In the genomic region with DNA sequence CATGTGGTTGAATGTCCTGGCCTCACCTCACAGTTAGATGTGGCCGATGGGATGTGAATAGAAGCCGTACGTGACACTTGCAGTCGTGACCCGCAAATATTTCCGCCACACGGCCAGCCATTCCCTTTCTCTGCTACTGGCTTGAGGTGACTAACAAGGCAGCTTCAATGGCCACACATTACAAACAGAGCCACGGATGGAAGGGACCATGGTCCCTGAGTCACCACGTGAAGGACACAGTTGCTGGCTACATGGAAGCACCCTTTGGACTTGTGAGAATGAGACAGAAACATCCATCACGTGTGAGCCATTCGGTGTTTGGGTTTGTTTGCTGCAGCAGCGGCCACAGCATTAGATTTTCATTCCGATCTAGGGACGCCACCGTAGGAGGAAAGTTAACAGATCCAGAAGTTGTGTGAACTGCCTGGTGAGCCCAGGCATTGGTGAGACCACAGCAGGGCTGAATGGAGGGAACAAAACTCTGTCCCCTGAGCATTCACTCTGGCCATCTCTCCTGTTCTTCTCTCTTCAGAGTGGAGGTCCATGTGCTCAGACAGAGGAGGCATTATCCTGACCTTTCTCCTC, we compare ENCODE assay signal across 1 cellular context.
A peak's percentile ranks its signal among the peaks of the same experiment; 100 is the strongest.
TF ChIP-seq lines count a peak whose summit lies in the region.

No MANE protein-coding gene starts in this region.

TF ChIP-seq in HepG2, 621 proteins besides CTCF, POLR2A, EP300 and RAD21 (continued from another document and continues in another):
- TF ChIP-seq, protein P1, sequence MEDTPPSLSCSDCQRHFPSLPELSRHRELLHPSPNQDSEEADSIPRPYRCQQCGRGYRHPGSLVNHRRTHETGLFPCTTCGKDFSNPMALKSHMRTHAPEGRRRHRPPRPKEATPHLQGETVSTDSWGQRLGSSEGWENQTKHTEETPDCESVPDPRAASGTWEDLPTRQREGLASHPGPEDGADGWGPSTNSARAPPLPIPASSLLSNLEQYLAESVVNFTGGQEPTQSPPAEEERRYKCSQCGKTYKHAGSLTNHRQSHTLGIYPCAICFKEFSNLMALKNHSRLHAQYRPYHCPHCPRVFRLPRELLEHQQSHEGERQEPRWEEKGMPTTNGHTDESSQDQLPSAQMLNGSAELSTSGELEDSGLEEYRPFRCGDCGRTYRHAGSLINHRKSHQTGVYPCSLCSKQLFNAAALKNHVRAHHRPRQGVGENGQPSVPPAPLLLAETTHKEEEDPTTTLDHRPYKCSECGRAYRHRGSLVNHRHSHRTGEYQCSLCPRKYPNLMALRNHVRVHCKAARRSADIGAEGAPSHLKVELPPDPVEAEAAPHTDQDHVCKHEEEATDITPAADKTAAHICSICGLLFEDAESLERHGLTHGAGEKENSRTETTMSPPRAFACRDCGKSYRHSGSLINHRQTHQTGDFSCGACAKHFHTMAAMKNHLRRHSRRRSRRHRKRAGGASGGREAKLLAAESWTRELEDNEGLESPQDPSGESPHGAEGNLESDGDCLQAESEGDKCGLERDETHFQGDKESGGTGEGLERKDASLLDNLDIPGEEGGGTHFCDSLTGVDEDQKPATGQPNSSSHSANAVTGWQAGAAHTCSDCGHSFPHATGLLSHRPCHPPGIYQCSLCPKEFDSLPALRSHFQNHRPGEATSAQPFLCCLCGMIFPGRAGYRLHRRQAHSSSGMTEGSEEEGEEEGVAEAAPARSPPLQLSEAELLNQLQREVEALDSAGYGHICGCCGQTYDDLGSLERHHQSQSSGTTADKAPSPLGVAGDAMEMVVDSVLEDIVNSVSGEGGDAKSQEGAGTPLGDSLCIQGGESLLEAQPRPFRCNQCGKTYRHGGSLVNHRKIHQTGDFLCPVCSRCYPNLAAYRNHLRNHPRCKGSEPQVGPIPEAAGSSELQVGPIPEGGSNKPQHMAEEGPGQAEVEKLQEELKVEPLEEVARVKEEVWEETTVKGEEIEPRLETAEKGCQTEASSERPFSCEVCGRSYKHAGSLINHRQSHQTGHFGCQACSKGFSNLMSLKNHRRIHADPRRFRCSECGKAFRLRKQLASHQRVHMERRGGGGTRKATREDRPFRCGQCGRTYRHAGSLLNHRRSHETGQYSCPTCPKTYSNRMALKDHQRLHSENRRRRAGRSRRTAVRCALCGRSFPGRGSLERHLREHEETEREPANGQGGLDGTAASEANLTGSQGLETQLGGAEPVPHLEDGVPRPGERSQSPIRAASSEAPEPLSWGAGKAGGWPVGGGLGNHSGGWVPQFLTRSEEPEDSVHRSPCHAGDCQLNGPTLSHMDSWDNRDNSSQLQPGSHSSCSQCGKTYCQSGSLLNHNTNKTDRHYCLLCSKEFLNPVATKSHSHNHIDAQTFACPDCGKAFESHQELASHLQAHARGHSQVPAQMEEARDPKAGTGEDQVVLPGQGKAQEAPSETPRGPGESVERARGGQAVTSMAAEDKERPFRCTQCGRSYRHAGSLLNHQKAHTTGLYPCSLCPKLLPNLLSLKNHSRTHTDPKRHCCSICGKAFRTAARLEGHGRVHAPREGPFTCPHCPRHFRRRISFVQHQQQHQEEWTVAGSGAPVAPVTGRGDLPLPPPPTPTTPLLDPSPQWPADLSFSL (CRISPR knock-in tag; IDR thresholded peaks at IDR 0.05) = peak; percentile 80
- TF ChIP-seq MLLT10 (CRISPR knock-in tag; IDR thresholded peaks at IDR 0.05) = no peak
- peak; percentile 54; the same call in 1 of the 2 replicates for TF ChIP-seq FOXO1 (CRISPR knock-in tag; IDR thresholded peaks at IDR 0.05)
- TF ChIP-seq KLF16 (CRISPR knock-in tag; IDR thresholded peaks at IDR 0.05) = peak in 1 of 2 experiments; percentile 80; a peak in 2 of 4 replicates
- TF ChIP-seq ZNF253 (CRISPR knock-in tag; IDR thresholded peaks at IDR 0.05; ENCODE audit: borderline replicate concordance) = no peak
- no peak for TF ChIP-seq CSRNP1 (CRISPR knock-in tag; IDR thresholded peaks at IDR 0.05)
- TF ChIP-seq, protein P2, sequence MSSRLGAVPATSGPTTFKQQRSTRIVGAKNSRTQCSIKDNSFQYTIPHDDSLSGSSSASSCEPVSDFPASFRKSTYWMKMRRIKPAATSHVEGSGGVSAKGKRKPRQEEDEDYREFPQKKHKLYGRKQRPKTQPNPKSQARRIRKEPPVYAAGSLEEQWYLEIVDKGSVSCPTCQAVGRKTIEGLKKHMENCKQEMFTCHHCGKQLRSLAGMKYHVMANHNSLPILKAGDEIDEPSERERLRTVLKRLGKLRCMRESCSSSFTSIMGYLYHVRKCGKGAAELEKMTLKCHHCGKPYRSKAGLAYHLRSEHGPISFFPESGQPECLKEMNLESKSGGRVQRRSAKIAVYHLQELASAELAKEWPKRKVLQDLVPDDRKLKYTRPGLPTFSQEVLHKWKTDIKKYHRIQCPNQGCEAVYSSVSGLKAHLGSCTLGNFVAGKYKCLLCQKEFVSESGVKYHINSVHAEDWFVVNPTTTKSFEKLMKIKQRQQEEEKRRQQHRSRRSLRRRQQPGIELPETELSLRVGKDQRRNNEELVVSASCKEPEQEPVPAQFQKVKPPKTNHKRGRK (CRISPR knock-in tag; IDR thresholded peaks at IDR 0.05) = no peak
- no peak for TF ChIP-seq NFIC (IDR thresholded peaks at IDR 0.05; ENCODE audit: low read length)
- TF ChIP-seq, protein P3, sequence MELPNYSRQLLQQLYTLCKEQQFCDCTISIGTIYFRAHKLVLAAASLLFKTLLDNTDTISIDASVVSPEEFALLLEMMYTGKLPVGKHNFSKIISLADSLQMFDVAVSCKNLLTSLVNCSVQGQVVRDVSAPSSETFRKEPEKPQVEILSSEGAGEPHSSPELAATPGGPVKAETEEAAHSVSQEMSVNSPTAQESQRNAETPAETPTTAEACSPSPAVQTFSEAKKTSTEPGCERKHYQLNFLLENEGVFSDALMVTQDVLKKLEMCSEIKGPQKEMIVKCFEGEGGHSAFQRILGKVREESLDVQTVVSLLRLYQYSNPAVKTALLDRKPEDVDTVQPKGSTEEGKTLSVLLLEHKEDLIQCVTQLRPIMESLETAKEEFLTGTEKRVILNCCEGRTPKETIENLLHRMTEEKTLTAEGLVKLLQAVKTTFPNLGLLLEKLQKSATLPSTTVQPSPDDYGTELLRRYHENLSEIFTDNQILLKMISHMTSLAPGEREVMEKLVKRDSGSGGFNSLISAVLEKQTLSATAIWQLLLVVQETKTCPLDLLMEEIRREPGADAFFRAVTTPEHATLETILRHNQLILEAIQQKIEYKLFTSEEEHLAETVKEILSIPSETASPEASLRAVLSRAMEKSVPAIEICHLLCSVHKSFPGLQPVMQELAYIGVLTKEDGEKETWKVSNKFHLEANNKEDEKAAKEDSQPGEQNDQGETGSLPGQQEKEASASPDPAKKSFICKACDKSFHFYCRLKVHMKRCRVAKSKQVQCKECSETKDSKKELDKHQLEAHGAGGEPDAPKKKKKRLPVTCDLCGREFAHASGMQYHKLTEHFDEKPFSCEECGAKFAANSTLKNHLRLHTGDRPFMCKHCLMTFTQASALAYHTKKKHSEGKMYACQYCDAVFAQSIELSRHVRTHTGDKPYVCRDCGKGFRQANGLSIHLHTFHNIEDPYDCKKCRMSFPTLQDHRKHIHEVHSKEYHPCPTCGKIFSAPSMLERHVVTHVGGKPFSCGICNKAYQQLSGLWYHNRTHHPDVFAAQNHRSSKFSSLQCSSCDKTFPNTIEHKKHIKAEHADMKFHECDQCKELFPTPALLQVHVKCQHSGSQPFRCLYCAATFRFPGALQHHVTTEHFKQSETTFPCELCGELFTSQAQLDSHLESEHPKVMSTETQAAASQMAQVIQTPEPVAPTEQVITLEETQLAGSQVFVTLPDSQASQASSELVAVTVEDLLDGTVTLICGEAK (IDR thresholded peaks at IDR 0.05) = no peak
- TF ChIP-seq, protein P3 (CRISPR knock-in tag; IDR thresholded peaks at IDR 0.05) = peak; percentile 81
- TF ChIP-seq ATF7 (IDR thresholded peaks at IDR 0.05) = no peak
- no peak for TF ChIP-seq ATF7 (CRISPR knock-in tag; IDR thresholded peaks at IDR 0.05)
- no peak for TF ChIP-seq REPIN1 (CRISPR knock-in tag; IDR thresholded peaks at IDR 0.05; ENCODE audit: borderline replicate concordance, low read depth)
- TF ChIP-seq ZNF317 (CRISPR knock-in tag; IDR thresholded peaks at IDR 0.05) = no peak
- no peak for TF ChIP-seq HHEX (CRISPR knock-in tag; IDR thresholded peaks at IDR 0.05)
- no peak for TF ChIP-seq ZNF101 (CRISPR knock-in tag; IDR thresholded peaks at IDR 0.05; ENCODE audit: borderline replicate concordance, low read depth)
- TF ChIP-seq, protein P4, sequence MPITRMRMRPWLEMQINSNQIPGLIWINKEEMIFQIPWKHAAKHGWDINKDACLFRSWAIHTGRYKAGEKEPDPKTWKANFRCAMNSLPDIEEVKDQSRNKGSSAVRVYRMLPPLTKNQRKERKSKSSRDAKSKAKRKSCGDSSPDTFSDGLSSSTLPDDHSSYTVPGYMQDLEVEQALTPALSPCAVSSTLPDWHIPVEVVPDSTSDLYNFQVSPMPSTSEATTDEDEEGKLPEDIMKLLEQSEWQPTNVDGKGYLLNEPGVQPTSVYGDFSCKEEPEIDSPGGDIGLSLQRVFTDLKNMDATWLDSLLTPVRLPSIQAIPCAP (CRISPR knock-in tag; IDR thresholded peaks at IDR 0.05; ENCODE audit: low read depth) = no peak
- TF ChIP-seq ZFYVE20 (CRISPR knock-in tag; IDR thresholded peaks at IDR 0.05; ENCODE audit: borderline replicate concordance, low read depth) = no peak
- no peak for TF ChIP-seq GABPA (IDR thresholded peaks at IDR 0.05; ENCODE audit: low read depth, low read length)
- TF ChIP-seq GABPA (CRISPR knock-in tag; IDR thresholded peaks at IDR 0.05; ENCODE audit: low read depth) = no peak
- TF ChIP-seq ZSCAN30 (CRISPR knock-in tag; IDR thresholded peaks at IDR 0.05) = no peak
- TF ChIP-seq ZFP36 (IDR thresholded peaks at IDR 0.05; ENCODE audit: borderline replicate concordance, low read depth, low read length, partially characterized antibody) = no peak
- no peak for TF ChIP-seq ZNF570 (CRISPR knock-in tag; IDR thresholded peaks at IDR 0.05; ENCODE audit: borderline replicate concordance)
- TF ChIP-seq REXO4 (CRISPR knock-in tag; IDR thresholded peaks at IDR 0.05; ENCODE audit: borderline replicate concordance) = no peak
- no peak for TF ChIP-seq GTF2F1 (IDR thresholded peaks at IDR 0.05; ENCODE audit: low read length)
- no peak for TF ChIP-seq ARHGAP35 (CRISPR knock-in tag; IDR thresholded peaks at IDR 0.05; ENCODE audit: borderline replicate concordance)
- no peak for TF ChIP-seq ZMAT5 (CRISPR knock-in tag; IDR thresholded peaks at IDR 0.05; ENCODE audit: borderline replicate concordance, low read depth)
- no peak for TF ChIP-seq POLR2G (IDR thresholded peaks at IDR 0.05; ENCODE audit: low read depth, low read length)
- TF ChIP-seq ZNF33B (CRISPR knock-in tag; IDR thresholded peaks at IDR 0.05) = no peak
- no peak for TF ChIP-seq RFX5 (IDR thresholded peaks at IDR 0.05; ENCODE audit: low read depth, low read length)
- peak; percentile 75 for TF ChIP-seq RXRB (CRISPR knock-in tag; IDR thresholded peaks at IDR 0.05; ENCODE audit: borderline replicate concordance)
- TF ChIP-seq ZNF260 (CRISPR knock-in tag; IDR thresholded peaks at IDR 0.05; ENCODE audit: borderline replicate concordance, low read depth) = no peak
- peak; percentile 80 for TF ChIP-seq SPEN (CRISPR knock-in tag; IDR thresholded peaks at IDR 0.05; ENCODE audit: low read depth)
- TF ChIP-seq CHD2 (IDR thresholded peaks at IDR 0.05; ENCODE audit: low read depth, low read length) = no peak
- TF ChIP-seq ELF1 (CRISPR knock-in tag; IDR thresholded peaks at IDR 0.05) = no peak; the same call in 1 of the 2 replicates
- TF ChIP-seq ZSCAN12 (CRISPR knock-in tag; IDR thresholded peaks at IDR 0.05) = 0 out of 2 replicates have a peak, but pooled peaks have one; percentile 15
- TF ChIP-seq, protein P5, sequence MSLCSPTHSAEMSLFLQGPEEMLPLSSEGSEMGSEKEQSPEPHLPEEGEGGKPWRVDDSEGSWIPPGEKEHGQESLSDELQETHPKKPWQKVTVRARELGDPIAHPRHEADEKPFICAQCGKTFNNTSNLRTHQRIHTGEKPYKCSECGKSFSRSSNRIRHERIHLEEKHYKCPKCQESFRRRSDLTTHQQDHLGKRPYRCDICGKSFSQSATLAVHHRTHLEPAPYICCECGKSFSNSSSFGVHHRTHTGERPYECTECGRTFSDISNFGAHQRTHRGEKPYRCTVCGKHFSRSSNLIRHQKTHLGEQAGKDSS (CRISPR knock-in tag; IDR thresholded peaks at IDR 0.05; ENCODE audit: borderline replicate concordance, low read depth) = peak; percentile 85; the same call in 1 of the 2 replicates
- no peak for TF ChIP-seq ZNF790 (CRISPR knock-in tag; IDR thresholded peaks at IDR 0.05; ENCODE audit: borderline replicate concordance)
- 0 out of 2 replicates have a peak, but pooled peaks have one; percentile 17 for TF ChIP-seq MIER2 (CRISPR knock-in tag; IDR thresholded peaks at IDR 0.05)
